19 cellular contexts compared by ENCODE assay signal in genomic region chr3:155661730-155662129, GRCh38.
"Had no signal": no experiment of that assay in that cellular context is flagged by ENCODE, and none has a peak within 500 bp of the region (broad histone marks: within the 10 kb centered on the region; RNA-seq: fewer than 3 reads in every experiment).

No MANE protein-coding gene starts in this region.

- H3K9me3 ChIP-seq: esophagus squamous epithelium, left ventricle myocardium inferior, suprapubic skin had no signal

- H3K4me3 Mint-ChIP-seq: activated CD4-positive, alpha-beta memory T cell treated with anti-CD3 and anti-CD28 coated beads, Interleukin-2, amount 10 ng/mL, durations not matched to agents 7 days and 5 days; activated T-cell treated with anti-CD3 and anti-CD28 coated beads, Interleukin-2, amount 50 U/mL, for 4 hours; T-helper 17 cell; type B pancreatic cell had no signal

- H3K4me1 Mint-ChIP-seq: activated CD4-positive, alpha-beta memory T cell treated with anti-CD3 and anti-CD28 coated beads, Interleukin-2, amount 10 ng/mL, durations not matched to agents 7 days and 5 days; T-helper 17 cell had no signal

- ATAC-seq: activated T-cell treated with anti-CD3 and anti-CD28 coated beads, Interleukin-2, amount 50 U/mL, for 4 hours; T-helper 17 cell had no signal

- H3K36me3 ChIP-seq: cardiac muscle cell, esophagus squamous epithelium, left ventricle myocardium inferior, suprapubic skin, WERI-Rb-1 had no signal

- H3K4me3 ChIP-seq: cardiac muscle cell, esophagus squamous epithelium, left ventricle myocardium inferior, suprapubic skin had no signal

- H3K36me3 Mint-ChIP-seq: type B pancreatic cell had no signal

- DNase-seq: activated CD4-positive, alpha-beta memory T cell treated with anti-CD3 and anti-CD28 coated beads, Interleukin-2, amount 10 ng/mL, durations not matched to agents 7 days and 5 days; activated effector memory CD4-positive, alpha-beta T cell treated with Interleukin-2 at 50 U/mL for 16 hours; activated naive CD4-positive, alpha-beta T cell treated with anti-CD3 and anti-CD28 coated beads, Interleukin-2, amount 50 U/mL, for 16 hours; activated T-cell treated with anti-CD3 and anti-CD28 coated beads, Interleukin-2, amount 50 U/mL, for 4 hours; esophagus squamous epithelium; hypothalamus; kidney; left ventricle myocardium inferior; retina; stimulated activated CD4-positive, alpha-beta T cell treated with anti-CD3 and anti-CD28 coated beads, Interleukin-15, amount 100 ng/mL, for 24 hours; stimulated activated CD4-positive, alpha-beta T cell treated with anti-CD3 and anti-CD28 coated beads, Interleukin-4, amount 100 ng/mL, for 1 hour; stimulated activated naive CD4-positive, alpha-beta T cell; T-helper 17 cell; WERI-Rb-1 had no signal

- H3K27me3 ChIP-seq: cardiac muscle cell, esophagus squamous epithelium, suprapubic skin had no signal

- H3K27ac Mint-ChIP-seq: activated CD4-positive, alpha-beta memory T cell treated with anti-CD3 and anti-CD28 coated beads, Interleukin-2, amount 10 ng/mL, durations not matched to agents 7 days and 5 days; T-helper 17 cell; type B pancreatic cell had no signal

- H3K9me3 Mint-ChIP-seq: activated CD4-positive, alpha-beta memory T cell treated with anti-CD3 and anti-CD28 coated beads, Interleukin-2, amount 10 ng/mL, durations not matched to agents 7 days and 5 days; activated T-cell treated with anti-CD3 and anti-CD28 coated beads, Interleukin-2, amount 50 U/mL, for 4 hours; type B pancreatic cell had no signal

- FAIRE-seq: astrocyte, endometrium, kidney had no signal

- H3K27ac ChIP-seq: cardiac muscle cell, esophagus squamous epithelium, left ventricle myocardium inferior, suprapubic skin, WERI-Rb-1 had no signal
